In the genomic region with DNA sequence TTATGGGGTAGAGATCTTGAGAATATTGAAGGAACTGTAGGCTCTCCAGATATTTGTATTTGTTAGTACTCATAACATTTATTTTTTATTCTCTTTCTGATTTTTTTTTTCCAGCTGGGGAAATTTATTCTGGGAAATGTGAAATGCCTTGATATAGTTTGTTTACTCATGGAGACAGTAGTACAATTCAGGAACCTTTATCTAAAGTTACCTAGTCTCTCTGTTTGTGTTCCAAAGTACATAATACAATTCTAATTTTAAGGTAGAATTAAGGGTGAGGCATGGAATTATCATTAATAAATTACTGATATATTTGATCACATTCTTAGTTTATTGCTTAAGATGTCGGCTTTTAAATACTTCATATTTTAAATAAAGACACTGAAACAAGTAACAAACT, we compare ENCODE assay signal across 11 cellular contexts.
"Had no signal": no experiment of that assay in that cellular context is flagged by ENCODE, and none has a peak within 500 bp of the region (broad histone marks: within the 10 kb centered on the region; RNA-seq: fewer than 3 reads in every experiment).

No MANE protein-coding gene starts in this region.

- H3K27ac Mint-ChIP-seq: GM23338, H9, HFFc6 had no signal

- FAIRE-seq: H1, H54 had no signal

- H3K4me3 ChIP-seq: GM23248, GM23338, HAP-1 had no signal

- H3K4me1 Mint-ChIP-seq: H9 had no signal

- H3K27ac ChIP-seq: GM23248 had no signal

- ATAC-seq: GM23338, HCT116 had no signal

- H3K36me3 ChIP-seq: HAP-1 had no signal

- H3K9me3 ChIP-seq: HAP-1 had no signal

- H3K9me3 Mint-ChIP-seq: GM23338, HFFc6 had no signal

- H3K4me3 Mint-ChIP-seq: GM23338, H9, HFFc6 had no signal

- DNase-seq: GM23248, GOT3, H7, H9, HCEC 1CT, HFFc6 had no signal
